ENCODE assay signal across 9 cellular contexts in the genomic region with DNA sequence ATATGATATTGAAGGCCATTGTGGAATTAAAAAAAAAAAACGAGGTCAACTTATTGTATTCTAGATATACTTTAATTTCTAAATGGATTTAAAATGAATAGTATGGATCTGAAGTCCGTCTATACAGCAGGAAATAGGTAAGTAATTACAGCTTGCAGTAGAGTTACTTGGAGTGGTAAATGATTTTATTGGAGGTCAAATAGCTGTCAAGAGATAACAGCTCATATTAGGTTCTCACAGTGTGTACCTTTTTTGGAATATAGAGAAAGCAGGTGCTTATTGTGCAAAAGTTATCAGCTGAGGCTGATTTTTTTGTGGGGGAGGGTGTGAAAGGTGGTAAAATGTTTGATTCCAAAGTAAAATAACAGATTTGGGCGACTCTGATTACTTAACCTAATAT.
"Had no signal": no experiment of that assay in that cellular context is flagged by ENCODE, and none has a peak within 500 bp of the region (broad histone marks: within the 10 kb centered on the region; RNA-seq: fewer than 3 reads in every experiment).

No MANE protein-coding gene starts in this region.

- H3K4me3 ChIP-seq: GM23338 had no signal

- ATAC-seq: GM23338, HepG2 had no signal

- H3K27ac ChIP-seq: HL-60 had no signal

- FAIRE-seq: H1, H54, HepG2 had no signal

- DNase-seq: H9, HCEC 1CT, HFFc6, KBM-7 had no signal
